In genomic region chr1:46513536-46513935, GRCh38 we compare ENCODE assay signal across 35 cellular contexts. TPM values are rescaled to one million over a fixed set of nuclear protein-coding genes. Genes with fewer than 3 reads are reported as not detected.
"Had no signal": no experiment of that assay in that cellular context is flagged by ENCODE, and none has a peak within 500 bp of the region (broad histone marks: within the 10 kb centered on the region; RNA-seq: fewer than 3 reads in every experiment).

No MANE protein-coding gene starts in this region.

- DNase-seq: heart right ventricle; islet precursor cell; left colon; midbrain; mucosa of descending colon; naive thymus-derived CD4-positive, alpha-beta T cell; nucleus accumbens; stimulated activated CD4-positive, alpha-beta T cell treated with anti-CD3 and anti-CD28 coated beads, Interleukin-12 subunit alpha, Interleukin-12 subunit beta, amount 100 ng/mL, for 4 hours; stimulated activated CD4-positive, alpha-beta T cell treated with anti-CD3 and anti-CD28 coated beads, Interleukin-15, amount 100 ng/mL, for 24 hours; stimulated activated CD4-positive, alpha-beta T cell treated with anti-CD3 and anti-CD28 coated beads, Interleukin-2, amount 100 ng/mL, for 24 hours; stimulated activated CD4-positive, alpha-beta T cell treated with anti-CD3 and anti-CD28 coated beads, Interleukin-4, amount 100 ng/mL, for 1 hour; stimulated activated naive B cell treated with anti-CD40 and anti-IgM and Interleukin-4, amounts not matched to agents 10 μg/mL and 1 μg/mL and 100 μg/mL, for 72 hours; stimulated activated naive CD8-positive, alpha-beta T cell treated with anti-CD3 and anti-CD28 coated beads, Interleukin-15, Interleukin-2, amounts not matched to agents 100 U/mL and 50 U/mL, for 24 hours; stomach had no signal

- H3K27ac ChIP-seq: heart right ventricle, hepatocyte, left lung, parathyroid adenoma, right atrium auricular region, right lobe of liver, stomach, thoracic aorta, tibial nerve, vagina had no signal

- H3K4me3 ChIP-seq: heart right ventricle, hepatocyte, left lung, lung, mucosa of descending colon, right atrium auricular region, right lobe of liver, smooth muscle cell, stomach, thoracic aorta, tibial nerve, vagina had no signal

- H3K4me1 ChIP-seq: heart right ventricle, right atrium auricular region, right lobe of liver, tibial nerve, vagina had no signal

- H3K79me2 ChIP-seq: hepatocyte, parathyroid adenoma had no signal

- H3K9ac ChIP-seq: parathyroid adenoma had no signal

- H3K4me2 ChIP-seq: hepatocyte, smooth muscle cell had no signal

- H3K27me3 ChIP-seq: hepatocyte, right atrium auricular region, right lobe of liver, vagina had no signal

- H3K36me3 ChIP-seq: heart right ventricle, left lung, right atrium auricular region, right lobe of liver, stomach, thoracic aorta, tibial nerve, vagina had no signal

- H3K9me3 ChIP-seq: heart right ventricle, left lung, mucosa of descending colon, right atrium auricular region, right lobe of liver, stomach, thoracic aorta, tibial nerve, vagina had no signal

- H2AFZ ChIP-seq: hepatocyte, parathyroid adenoma had no signal

- ATAC-seq: heart right ventricle; left colon; left lung; mucosa of descending colon; naive thymus-derived CD4-positive, alpha-beta T cell; natural killer cell treated with Interleukin-12 subunit alpha and Interleukin-12 subunit beta and Interleukin-15 and Interleukin-18, amount 100 ng/mL, for 72 hours; right lobe of liver; stimulated activated naive B cell treated with anti-CD40 and anti-IgM and Interleukin-4, amounts not matched to agents 10 μg/mL and 1 μg/mL and 100 μg/mL, for 72 hours; stimulated activated naive CD8-positive, alpha-beta T cell treated with anti-CD3 and anti-CD28 coated beads, Interleukin-15, Interleukin-2, amounts not matched to agents 100 U/mL and 50 U/mL, for 24 hours had no signal

RNA-seq across cellular contexts. Expression of gene DMBX1, which starts 23.9 kb away (rescaled TPM):
- total RNA-seq: heart right ventricle; hepatocyte; left colon; left lung; mucosa of descending colon; myocyte; naive thymus-derived CD4-positive, alpha-beta T cell; osteocyte; progenitor cell of endocrine pancreas; pulmonary artery endothelial cell; renal cortical epithelial cell; right atrium auricular region; right lobe of liver; skeletal muscle tissue; smooth muscle cell; stomach; thoracic aorta; tibial nerve; urinary bladder had no signal
- polyA plus RNA-seq: heart right ventricle; hepatocyte; naive thymus-derived CD4-positive, alpha-beta T cell; smooth muscle cell; stomach; urinary bladder had no signal

RNA-seq across cellular contexts. Expression of gene KNCN, which starts 37.9 kb away (rescaled TPM):
- total RNA-seq: heart right ventricle; hepatocyte; left colon; left lung; lower leg skin; mesenteric fat pad; mucosa of descending colon; myocyte; naive thymus-derived CD4-positive, alpha-beta T cell; natural killer cell treated with Interleukin-12 subunit alpha and Interleukin-12 subunit beta and Interleukin-15 and Interleukin-18, amount 100 ng/mL, for 72 hours; osteocyte; progenitor cell of endocrine pancreas; pulmonary artery endothelial cell; renal cortical epithelial cell; right atrium auricular region; right lobe of liver; skeletal muscle tissue; smooth muscle cell; stomach; thoracic aorta; tibial nerve; urinary bladder; vagina had no signal
- polyA plus RNA-seq: heart right ventricle; hepatocyte; naive thymus-derived CD4-positive, alpha-beta T cell; neural cell; smooth muscle cell; stomach; urinary bladder had no signal
